15 cellular contexts compared by ENCODE assay signal in the genomic region with DNA sequence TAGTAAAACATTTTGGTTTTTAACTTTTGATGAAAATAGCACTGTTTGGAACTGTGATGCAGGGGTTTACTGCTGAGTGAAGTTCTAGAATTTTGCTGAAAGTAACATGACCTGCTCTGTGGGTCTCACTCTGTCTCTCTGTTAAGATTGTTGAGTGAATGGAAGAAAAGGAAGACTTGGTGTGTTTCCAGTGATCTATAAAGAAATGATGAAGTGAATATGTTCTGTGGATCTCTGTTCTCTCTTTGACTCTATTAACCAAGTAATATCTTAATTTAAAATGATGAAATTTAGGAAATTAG.
"Had no signal": no experiment of that assay in that cellular context is flagged by ENCODE, and none has a peak within 500 bp of the region (broad histone marks: within the 10 kb centered on the region; RNA-seq: fewer than 3 reads in every experiment).

No MANE protein-coding gene starts in this region.

- H3K36me3 ChIP-seq: colonic mucosa, right atrium auricular region, tibial nerve had no signal

- DNase-seq: activated CD4-positive, alpha-beta T cell treated with anti-CD3 and anti-CD28 coated beads, Interleukin-2, amount 50 U/mL, for 4 hours; activated CD4-positive, CD25-positive, alpha-beta regulatory T cell; activated CD8-positive, alpha-beta memory T cell treated with anti-CD3 and anti-CD28 coated beads, Interleukin-2, amount 50 U/mL, for 48 hours; activated effector memory CD4-positive, alpha-beta T cell treated with anti-CD3 and anti-CD28 coated beads, Interleukin-2, amount 50 U/mL, for 16 hours; caudate nucleus; effector CD4-positive, alpha-beta T cell; foreskin keratinocyte; head of caudate nucleus; left cardiac atrium; natural killer cell; T-helper 2 cell had no signal

- H3K9me3 ChIP-seq: colonic mucosa, right atrium auricular region, tibial nerve had no signal

- ATAC-seq: foreskin keratinocyte, left cardiac atrium, natural killer cell had no signal

- H3K27me3 ChIP-seq: colonic mucosa, foreskin keratinocyte, right atrium auricular region, tibial nerve had no signal

- H3K27ac Mint-ChIP-seq: natural killer cell had no signal

- H3K9me3 Mint-ChIP-seq: natural killer cell had no signal

- H3K27ac ChIP-seq: colonic mucosa, foreskin keratinocyte, right atrium auricular region had no signal

- H3K4me3 ChIP-seq: colonic mucosa, right atrium auricular region, tibial nerve had no signal

- H3K4me3 Mint-ChIP-seq: natural killer cell had no signal

- H3K4me1 ChIP-seq: colonic mucosa, foreskin keratinocyte, right atrium auricular region had no signal

- FAIRE-seq: TTC549 had no signal

- H3K36me3 Mint-ChIP-seq: natural killer cell had no signal
